In genomic region chr9:36939655-36940578, GRCh38 we compare ENCODE assay signal across 18 cellular contexts.
DNase-seq lines count a peak whose midpoint lies in the region; ATAC-seq and TF ChIP-seq lines count a peak whose summit lies in the region.
"Had no signal": no experiment of that assay in that cellular context is flagged by ENCODE, and none has a peak within 500 bp of the region (broad histone marks: within the 10 kb centered on the region; RNA-seq: fewer than 3 reads in every experiment).

No MANE protein-coding gene starts in this region.

- H3K9me3 ChIP-seq in upper lobe of right lung (no peaks in the 10 kb centered on the region), OCI-LY7 (ENCODE audit: low read length) (no peaks in the 10 kb centered on the region)

- peaks cover 15% of the 10 kb centered on the region for H3K27me3 Mint-ChIP-seq in activated CD8-positive, alpha-beta memory T cell treated with anti-CD3 and anti-CD28 coated beads, Interleukin-2, amount 10 ng/mL, durations not matched to agents 7 days and 5 days

- intact Hi-C loops in upper lobe of right lung (cut with DNase I): no loop called here
- intact Hi-C loops in OCI-LY7 (cut with micrococcal nuclease; ENCODE audit: unreplicated experiment): no loop called here

- H3K36me3 ChIP-seq in upper lobe of right lung (no peaks in the 10 kb centered on the region), OCI-LY7 (ENCODE audit: insufficient read depth, low read length) (peaks cover 96% of the 10 kb centered on the region)

- no peak overlapping the region for H3K4me3 ChIP-seq in upper lobe of right lung
- no peak overlapping the region for H3K4me3 ChIP-seq in OCI-LY7 (ENCODE audit: low read depth, low read length, poor library complexity, severe bottlenecking)

- CTCF ChIA-PET in activated CD8-positive, alpha-beta memory T cell treated with anti-CD3 and anti-CD28 coated beads, Interleukin-2, amount 10 ng/mL, durations not matched to agents 7 days and 5 days (lab: Charles Lee): interaction anchor here (1.8 kb wide), 1 partner anchor 67 kb away, joined by 6 read pairs; no protein-coding TSS in a partner anchor
- CTCF ChIA-PET in OCI-LY7 (lab: Charles Lee; ENCODE audit: unreplicated experiment): no interaction called here

- ATAC-seq in activated CD8-positive, alpha-beta memory T cell treated with anti-CD3 and anti-CD28 coated beads, Interleukin-2, amount 10 ng/mL, durations not matched to agents 7 days and 5 days: no peak
- ATAC-seq in upper lobe of right lung: no peak
- no peak for ATAC-seq in GM19467 (IDR thresholded peaks at IDR 0.05; ENCODE audit: unreplicated experiment)
- ATAC-seq: HCT116, PC-3 had no signal

- H3K4me2 ChIP-seq in OCI-LY7 (ENCODE audit: low read length): no peak overlapping the region

- POLR2A ChIA-PET in OCI-LY7 (lab: Charles Lee): interaction anchor here (0.7 kb wide), 1 partner anchor 22 kb away, joined by 3 read pairs; no protein-coding TSS in a partner anchor

- peaks cover 4% of the 10 kb centered on the region for H3K4me1 Mint-ChIP-seq in activated CD8-positive, alpha-beta memory T cell treated with anti-CD3 and anti-CD28 coated beads, Interleukin-2, amount 10 ng/mL, durations not matched to agents 7 days and 5 days

- H3K79me2 ChIP-seq in OCI-LY7 (ENCODE audit: insufficient read depth, low read depth, low read length): no peaks in the 10 kb centered on the region

- H3K9me3 Mint-ChIP-seq in activated CD8-positive, alpha-beta memory T cell treated with anti-CD3 and anti-CD28 coated beads, Interleukin-2, amount 10 ng/mL, durations not matched to agents 7 days and 5 days (ENCODE audit: low read depth): no peaks in the 10 kb centered on the region

- H3K9me2 ChIP-seq in OCI-LY7 (ENCODE audit: insufficient read depth, low read length): no peaks in the 10 kb centered on the region

- H3K36me3 Mint-ChIP-seq in activated CD8-positive, alpha-beta memory T cell treated with anti-CD3 and anti-CD28 coated beads, Interleukin-2, amount 10 ng/mL, durations not matched to agents 7 days and 5 days: no peaks in the 10 kb centered on the region

- H3K27ac ChIP-seq in upper lobe of right lung (no peak overlapping the region), OCI-LY7 (ENCODE audit: low read depth, low read length, poor library complexity, severe bottlenecking) (no peak overlapping the region)
- H3K27ac ChIP-seq: HL-60 had no signal

- no peaks in the 10 kb centered on the region for H4K20me1 ChIP-seq in OCI-LY7 (ENCODE audit: insufficient read depth, low read length)

- BruUV-seq in OCI-LY7 (replicated peaks; lab: Mats Ljungman, UMichigan): no TSS peak

- peak; percentile 26 for DNase-seq in activated CD8-positive, alpha-beta memory T cell treated with anti-CD3 and anti-CD28 coated beads, Interleukin-2, amount 10 ng/mL, durations not matched to agents 7 days and 5 days
- DNase-seq in activated CD8-positive, alpha-beta memory T cell treated with anti-CD3 and anti-CD28 coated beads, Interleukin-2, amount 50 U/mL, for 48 hours: no peak
- peak; percentile 7 for DNase-seq in NCI-H2227 treated with DMSO at 0.1 percent for 48 hours (lab: John Stamatoyannopoulos, UW)
- DNase-seq in islet precursor cell: peak; percentile 29
- peak; percentile 49 for DNase-seq in upper lobe of right lung
- DNase-seq in OCI-LY7 (ENCODE audit: low spot score): no peak
- DNase-seq in NCI-H2196 treated with DMSO at 0.1 percent for 48 hours (lab: John Stamatoyannopoulos, UW; ENCODE audit: unreplicated experiment): no peak
- DNase-seq: Calu3, DMS79, KBM-7, NCI-H1048, NCI-H1930, NCI-H226, NCI-H526, PC-3 had no signal

- no peak overlapping the region for H2AFZ ChIP-seq in OCI-LY7 (ENCODE audit: low read length)

- peaks cover 7% of the 10 kb centered on the region for H3K27me3 ChIP-seq in upper lobe of right lung

- H3K27ac Mint-ChIP-seq in activated CD8-positive, alpha-beta memory T cell treated with anti-CD3 and anti-CD28 coated beads, Interleukin-2, amount 10 ng/mL, durations not matched to agents 7 days and 5 days: no peak overlapping the region

- TF ChIP-seq CTCF in upper lobe of right lung (IDR thresholded peaks at IDR 0.05): no peak
- no peak for TF ChIP-seq CTCF in OCI-LY7 (conservative IDR thresholded peaks at IDR 0.05; ENCODE audit: low read length)

- H3K4me3 Mint-ChIP-seq in activated CD8-positive, alpha-beta memory T cell treated with anti-CD3 and anti-CD28 coated beads, Interleukin-2, amount 10 ng/mL, durations not matched to agents 7 days and 5 days: no peak overlapping the region

- no peaks in the 10 kb centered on the region for H3K4me1 ChIP-seq in upper lobe of right lung
- no peaks in the 10 kb centered on the region for H3K4me1 ChIP-seq in OCI-LY7 (ENCODE audit: insufficient read depth, low read length, poor library complexity, severe bottlenecking)

Comparison
In these comparisons a context has a peak if more than half of its experiments do, and no peak if none do; other contexts are left out.
1. DNase-seq: peak in activated CD8-positive, alpha-beta memory T cell treated with anti-CD3 and anti-CD28 coated beads, Interleukin-2, amount 10 ng/mL, durations not matched to agents 7 days and 5 days (single experiment), NCI-H2227 treated with DMSO at 0.1 percent for 48 hours (single experiment), islet precursor cell (single experiment) and upper lobe of right lung (single experiment); none in activated CD8-positive, alpha-beta memory T cell treated with anti-CD3 and anti-CD28 coated beads, Interleukin-2, amount 50 U/mL, for 48 hours (single experiment), OCI-LY7 (single experiment) and NCI-H2196 treated with DMSO at 0.1 percent for 48 hours (single experiment).